17 cellular contexts compared by ENCODE assay signal in genomic region chr6:98433325-98433724, GRCh38.
A peak's percentile ranks its signal among the peaks of the same experiment; 100 is the strongest.
DNase-seq lines count a peak whose midpoint lies in the region; ATAC-seq and TF ChIP-seq lines count a peak whose summit lies in the region.
"Had no signal": no experiment of that assay in that cellular context is flagged by ENCODE, and none has a peak within 500 bp of the region (broad histone marks: within the 10 kb centered on the region; RNA-seq: fewer than 3 reads in every experiment).

No MANE protein-coding gene starts in this region.

- DNase-seq in activated CD4-positive, alpha-beta T cell treated with anti-CD3 and anti-CD28 coated beads, Interleukin-2, amount 50 U/mL, for 1 hour = no peak
- DNase-seq in CD8-positive, alpha-beta memory T cell = no peak
- DNase-seq in GM20000 (ENCODE audit: low spot score) (no peak), middle frontal gyrus (ENCODE audit: extremely low spot score, low spot score) (no peak)
- DNase-seq: activated CD8-positive, alpha-beta memory T cell treated with anti-CD3 and anti-CD28 coated beads for 24 hours; activated naive CD8-positive, alpha-beta T cell treated with anti-CD3 and anti-CD28 coated beads for 36 hours; esophagus squamous epithelium; GOT3; lower lobe of right lung; NCI-H1105 treated with DMSO at 0.1 percent for 48 hours; NCI-H524 treated with DMSO at 0.1 percent for 48 hours; SHP77 had no signal

- H3K4me3 Mint-ChIP-seq in CD8-positive, alpha-beta memory T cell = no peak overlapping the region
- H3K4me3 Mint-ChIP-seq: activated naive CD8-positive, alpha-beta T cell treated with anti-CD3 and anti-CD28 coated beads for 36 hours had no signal

- peaks cover 1 to 4% (median 3%) of the 10 kb centered on the region in 5 donors for H3K9me3 Mint-ChIP-seq in CD8-positive, alpha-beta memory T cell

- no peaks in the 10 kb centered on the region for H3K36me3 ChIP-seq in CD8-positive, alpha-beta memory T cell (ENCODE audit: insufficient read depth, low read length)
- H3K36me3 ChIP-seq: esophagus squamous epithelium, lower lobe of right lung, thoracic aorta had no signal

- H3K9me3 ChIP-seq in CD8-positive, alpha-beta memory T cell (ENCODE audit: low read length) = no peaks in the 10 kb centered on the region
- H3K9me3 ChIP-seq: esophagus squamous epithelium, lower lobe of right lung, thoracic aorta had no signal

- no peak overlapping the region for H3K27ac ChIP-seq in CD8-positive, alpha-beta memory T cell (ENCODE audit: low read depth, low read length)
- H3K27ac ChIP-seq: esophagus squamous epithelium, lower lobe of right lung, thoracic aorta had no signal

- peak; percentile 61 for ATAC-seq in GM19372 (IDR thresholded peaks at IDR 0.05; ENCODE audit: low read depth, unreplicated experiment)
- peak; percentile 92 for ATAC-seq in HG02571 (IDR thresholded peaks at IDR 0.05; ENCODE audit: unreplicated experiment)
- ATAC-seq in HG03175 (IDR thresholded peaks at IDR 0.05; ENCODE audit: unreplicated experiment) = peak; percentile 88
- ATAC-seq: HepG2, lower lobe of right lung had no signal

- POLR2A ChIA-PET in CD8-positive, alpha-beta memory T cell (lab: Charles Lee) = no interaction called here

- no peaks in the 10 kb centered on the region for H3K27me3 ChIP-seq in CD8-positive, alpha-beta memory T cell (ENCODE audit: insufficient read depth, low read length, poor library complexity, severe bottlenecking)
- H3K27me3 ChIP-seq: esophagus squamous epithelium had no signal

- CTCF ChIA-PET in CD8-positive, alpha-beta memory T cell (lab: Charles Lee) = no interaction called here

- TF ChIP-seq CTCF in GM20000 (IDR thresholded peaks at IDR 0.05; ENCODE audit: extremely low read depth, missing control alignments) = no peak

- H3K27ac Mint-ChIP-seq in CD8-positive, alpha-beta memory T cell = no peak overlapping the region
- H3K27ac Mint-ChIP-seq: activated naive CD8-positive, alpha-beta T cell treated with anti-CD3 and anti-CD28 coated beads for 36 hours had no signal

- no peaks in the 10 kb centered on the region for H3K4me1 ChIP-seq in CD8-positive, alpha-beta memory T cell (ENCODE audit: insufficient read depth, low read length)
- H3K4me1 ChIP-seq: esophagus squamous epithelium, lower lobe of right lung had no signal

- no peaks in the 10 kb centered on the region for H3K4me1 Mint-ChIP-seq in CD8-positive, alpha-beta memory T cell
- H3K4me1 Mint-ChIP-seq: activated naive CD8-positive, alpha-beta T cell treated with anti-CD3 and anti-CD28 coated beads for 36 hours had no signal

- H3K36me3 Mint-ChIP-seq in CD8-positive, alpha-beta memory T cell = no peaks in the 10 kb centered on the region
- H3K36me3 Mint-ChIP-seq: activated naive CD8-positive, alpha-beta T cell treated with anti-CD3 and anti-CD28 coated beads for 36 hours had no signal

- H3K4me3 ChIP-seq in CD8-positive, alpha-beta memory T cell (ENCODE audit: low read length) = no peak overlapping the region
- H3K4me3 ChIP-seq: esophagus squamous epithelium, lower lobe of right lung, thoracic aorta had no signal

- no peaks in the 10 kb centered on the region for H3K27me3 Mint-ChIP-seq in CD8-positive, alpha-beta memory T cell
- H3K27me3 Mint-ChIP-seq: activated naive CD8-positive, alpha-beta T cell treated with anti-CD3 and anti-CD28 coated beads for 36 hours had no signal
